In the genomic region with DNA sequence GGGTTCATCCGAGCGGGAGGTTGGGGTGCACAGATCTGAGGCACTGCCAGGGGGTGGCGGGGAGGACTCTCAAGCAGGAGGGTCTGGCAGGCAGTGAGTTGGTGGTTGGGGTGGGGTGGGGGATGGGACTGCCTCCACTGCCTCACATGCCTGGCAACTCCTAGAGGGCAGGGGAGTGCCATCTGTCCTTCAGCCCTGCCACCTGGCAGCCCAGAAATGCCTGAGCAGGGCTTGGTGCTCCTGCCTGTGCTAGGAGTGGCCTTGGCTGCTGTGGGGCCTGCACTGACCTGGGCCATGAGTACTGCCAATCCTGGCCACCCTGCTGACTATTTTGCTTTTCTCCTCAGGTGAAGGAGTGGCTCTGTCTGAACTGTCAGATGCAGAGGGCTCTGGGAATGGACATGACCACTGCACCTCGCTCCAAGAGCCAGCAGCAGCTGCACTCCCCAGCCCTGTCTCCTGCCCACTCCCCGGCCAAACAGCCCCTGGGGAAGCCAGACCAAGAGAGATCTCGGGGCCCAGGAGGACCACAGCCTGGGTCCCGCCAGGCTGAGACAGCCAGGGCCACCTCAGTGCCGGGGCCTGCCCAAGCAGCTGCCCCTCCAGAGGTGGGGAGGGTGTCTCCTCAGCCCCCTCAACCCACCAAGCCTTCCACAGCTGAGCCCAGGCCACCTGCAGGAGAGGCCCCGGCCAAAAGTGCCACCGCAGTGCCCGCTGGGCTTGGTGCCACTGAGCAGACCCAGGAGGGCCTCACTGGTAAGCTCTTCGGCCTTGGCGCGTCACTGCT, we compare ENCODE assay signal across 26 cellular contexts. TPM values are rescaled to one million over a fixed set of nuclear protein-coding genes. Genes with fewer than 3 reads are reported as not detected.
DNase-seq lines count a peak whose midpoint lies in the region; FAIRE-seq and TF ChIP-seq lines count a peak whose summit lies in the region.
"Had no signal": no experiment of that assay in that cellular context is flagged by ENCODE, and none has a peak within 500 bp of the region (broad histone marks: within the 10 kb centered on the region; RNA-seq: fewer than 3 reads in every experiment).

No MANE protein-coding gene starts in this region.

- intact Hi-C loops in dorsolateral prefrontal cortex (cut with DNase I) (no loop called here), spleen (cut with DNase I; ENCODE audit: low total_unique reads) (no loop called here)

- H3K27me3 Mint-ChIP-seq in IgD-negative memory B cell: no peaks in the 10 kb centered on the region

- no peak overlapping the region for H3K4me3 Mint-ChIP-seq in IgD-negative memory B cell
- H3K4me3 Mint-ChIP-seq: CD8-positive, alpha-beta T cell; HFFc6 had no signal

- H3K4me1 Mint-ChIP-seq in IgD-negative memory B cell: no peaks in the 10 kb centered on the region

- no peak for TF ChIP-seq POLR2A in spleen (IDR thresholded peaks at IDR 0.05)

- peak overlapping the region in 2 of 3 donors; percentile 53 to 55 for H3K27ac Mint-ChIP-seq in IgD-negative memory B cell
- H3K27ac Mint-ChIP-seq: CD8-positive, alpha-beta T cell; HFFc6 had no signal

- H3K27me3 ChIP-seq in dorsolateral prefrontal cortex: no peaks in the 10 kb centered on the region
- H3K27me3 ChIP-seq in spleen (replicated peaks in 1 of 7): no peaks in the 10 kb centered on the region
- no peaks in the 10 kb centered on the region for H3K27me3 ChIP-seq in brain microvascular endothelial cell (replicated peaks)
- H3K27me3 ChIP-seq: SJSA1 had no signal

- H3K36me3 Mint-ChIP-seq in IgD-negative memory B cell: no peaks in the 10 kb centered on the region
- H3K36me3 Mint-ChIP-seq: CD8-positive, alpha-beta T cell had no signal

- DNase-seq in dorsolateral prefrontal cortex: peak in 1 of 10 donors; percentile 90
- DNase-seq in spleen: peak; percentile 63
- no peak for DNase-seq in brain microvascular endothelial cell
- DNase-seq in RCC 7860 (ENCODE audit: low spot score): no peak
- DNase-seq in glomerular visceral epithelial cell (ENCODE audit: extremely low spot score): no peak
- DNase-seq: AML-193; Caco-2; CD8-positive, alpha-beta T cell; DMS79 treated with DMSO at 0.1 percent for 48 hours; GOT3; HFFc6; KBM-7; MV-4-11; NCI-H1105; NCI-H146; NCI-H2029; NCI-H2227 treated with DMSO at 0.1 percent for 48 hours; NCI-H69 had no signal

- no peak for FAIRE-seq in RCC 7860 (lab: Jason Lieb, UNC)
- FAIRE-seq: A549, GM12892, HTR-8/SVneo had no signal

- in situ Hi-C loops in brain microvascular endothelial cell (cut with HindIII; ENCODE audit: low pct_ligation_motif_present, low sequenced_read_pairs): no loop called here

- TF ChIP-seq CTCF in dorsolateral prefrontal cortex (IDR thresholded peaks at IDR 0.05 in 54 of 56, conservative IDR thresholded peaks at IDR 0.05 in 2 of 56; ENCODE audit: low read depth in 1 of 56, partially characterized antibody in 56 of 56): no peak
- no peak for TF ChIP-seq CTCF in spleen (IDR thresholded peaks at IDR 0.05 in 8 of 11, conservative IDR thresholded peaks at IDR 0.05 in 3 of 11)
- no peak for TF ChIP-seq CTCF in brain microvascular endothelial cell (IDR thresholded peaks at IDR 0.05; ENCODE audit: low read depth, low read length, missing control alignments)

- WGBS in spleen, 5 donors: 89 to 95% (median 91%) methylated on average over 6 to 14 of the region's 14 CpGs

- H3K27ac ChIP-seq in angular gyrus (ENCODE audit: low read depth, low read length) (peak overlapping the region; percentile 57), dorsolateral prefrontal cortex (peak overlapping the region in 53 of 59 donors; percentile 7 to 94 (median 69)), spleen (no peak overlapping the region), brain microvascular endothelial cell (no peak overlapping the region)
- H3K27ac ChIP-seq: A549, C4-2B, SJSA1 had no signal

- H3K4me3 ChIP-seq in dorsolateral prefrontal cortex (no peak overlapping the region), spleen (no peak overlapping the region), brain microvascular endothelial cell (ENCODE audit: low read depth, low read length) (no peak overlapping the region)
- H3K4me3 ChIP-seq: A549, HAP-1, SJSA1 had no signal

- H3K36me3 ChIP-seq in spleen (no peaks in the 10 kb centered on the region), brain microvascular endothelial cell (replicated peaks) (no peaks in the 10 kb centered on the region)
- H3K36me3 ChIP-seq: HAP-1, SJSA1 had no signal

- no peaks in the 10 kb centered on the region for H3K9me3 ChIP-seq in spleen
- H3K9me3 ChIP-seq: A549, Caco-2, HAP-1, SJSA1 had no signal

- H3K4me1 ChIP-seq in spleen: no peaks in the 10 kb centered on the region
- H3K4me1 ChIP-seq: Caco-2, HAP-1 had no signal

- no peaks in the 10 kb centered on the region for H3K9me3 Mint-ChIP-seq in IgD-negative memory B cell
- H3K9me3 Mint-ChIP-seq: CD8-positive, alpha-beta T cell; HFFc6 had no signal

RNA-seq across cellular contexts. Expression of gene APEH, which starts 32.0 kb away (rescaled TPM):
- polyA plus RNA-seq in IgD-negative memory B cell (84.5 TPM), spleen (10 to 100 TPM; 29.6 to 46.0 (median 42.7) TPM)
- total RNA-seq in dorsolateral prefrontal cortex (100 to 1,000 TPM in 17 of 120 experiments, 10 to 100 TPM in 103; 53.0 to 121 (median 85.4) TPM), spleen (10 to 100 TPM; 63.1 to 89.5 (median 78.7) TPM)

RNA-seq across cellular contexts. Expression of gene MST1, which starts 47.2 kb away (rescaled TPM):
- 1.3 TPM for polyA plus RNA-seq in IgD-negative memory B cell
- total RNA-seq in dorsolateral prefrontal cortex: 10 to 100 TPM in 114 of 120 experiments, 1 to 10 TPM in 6; 8.8 to 30.0 (median 15.2) TPM
- total RNA-seq in spleen: 10 to 100 TPM; 17.0 to 26.9 (median 21.1) TPM
- polyA plus RNA-seq in spleen: 10 to 100 TPM; 28.0 to 65.8 (median 43.4) TPM

RNA-seq across cellular contexts. Expression of gene RNF123, which starts 47.2 kb away (rescaled TPM):
- polyA plus RNA-seq in IgD-negative memory B cell (19.7 TPM), spleen (10 to 100 TPM; 11.6 to 22.5 (median 18.0) TPM)
- total RNA-seq in dorsolateral prefrontal cortex (100 to 1,000 TPM in 1 of 120 experiments, 10 to 100 TPM in 119; 43.7 to 103 (median 67.5) TPM), spleen (10 to 100 TPM; 34.9 to 57.5 (median 48.1) TPM)

Comparison
In these comparisons a context has a peak if more than half of its experiments do, and no peak if none do; other contexts are left out.
1. H3K27ac ChIP-seq: peak in angular gyrus (single experiment) and dorsolateral prefrontal cortex (53 of 59); none in spleen (0 of 8) and brain microvascular endothelial cell (single experiment).